ENCODE assay signal across 15 cellular contexts in the genomic region with DNA sequence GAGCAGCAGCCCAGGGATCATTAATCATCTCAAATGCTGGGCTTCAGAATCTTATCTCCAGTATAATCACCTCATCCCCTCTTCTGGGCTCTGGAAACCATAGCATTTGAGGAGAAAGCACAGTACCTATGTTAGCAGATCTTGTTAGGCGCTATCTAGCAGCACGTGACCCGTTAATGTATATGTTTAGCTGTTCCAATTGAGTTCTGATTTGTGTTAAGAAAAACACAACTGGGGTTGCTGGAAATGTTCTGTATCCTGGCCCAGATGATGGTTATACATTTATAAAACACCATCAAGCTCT. TPM values are rescaled to one million over a fixed set of nuclear protein-coding genes. Genes with fewer than 3 reads are reported as not detected.
DNase-seq lines count a peak whose midpoint lies in the region; ATAC-seq and TF ChIP-seq lines count a peak whose summit lies in the region.
"Had no signal": no experiment of that assay in that cellular context is flagged by ENCODE, and none has a peak within 500 bp of the region (broad histone marks: within the 10 kb centered on the region; RNA-seq: fewer than 3 reads in every experiment).

No MANE protein-coding gene starts in this region.

- H3K27me3 ChIP-seq in heart right ventricle, result no peaks in the 10 kb centered on the region
- H3K27me3 ChIP-seq in SK-N-SH (ENCODE audit: insufficient read depth), result no peaks in the 10 kb centered on the region
- no peaks in the 10 kb centered on the region for H3K27me3 ChIP-seq in sigmoid colon

- no peak overlapping the region for H3K4me2 ChIP-seq in SK-N-SH
- H3K4me2 ChIP-seq: A549 had no signal

- H2AFZ ChIP-seq in SK-N-SH (ENCODE audit: low read depth), result no peak overlapping the region

- H3F3A ChIP-seq in SK-N-SH (replicated peaks; ENCODE audit: insufficient read depth), result no peaks in the 10 kb centered on the region

- ATAC-seq in heart right ventricle (no peak), Right ventricle myocardium inferior (no peak)
- ATAC-seq: A549 had no signal

- H3K36me3 ChIP-seq in heart right ventricle (no peaks in the 10 kb centered on the region), SK-N-SH (replicated peaks in 1 of 2; ENCODE audit: control insufficient read depth in 1 of 2, insufficient read depth in 2 of 2, low read length in 1 of 2) (no peaks in the 10 kb centered on the region), sigmoid colon (no peaks in the 10 kb centered on the region)
- H3K36me3 ChIP-seq: HAP-1 had no signal

- POLR2A ChIA-PET in SK-N-SH (lab: Yijun Ruan, JAX), result interaction anchor here (0.9 to 1.5 kb wide), 2 partner anchors 28 to 33 kb away, joined by 3 to 7 read pairs; no protein-coding TSS in a partner anchor

- TF ChIP-seq CTCF in heart right ventricle (IDR thresholded peaks at IDR 0.05) (no peak), SK-N-SH (IDR thresholded peaks at IDR 0.05) (no peak), sigmoid colon (IDR thresholded peaks at IDR 0.05) (no peak)

- TF ChIP-seq POLR2A in sigmoid colon (IDR thresholded peaks at IDR 0.05), result no peak

- intact Hi-C loops in heart right ventricle (cut with DNase I), result no loop called here
- intact Hi-C loops in Right ventricle myocardium inferior (cut with DNase I), result no loop called here
- intact Hi-C loops in sigmoid colon (cut with DNase I), result no loop called here

- no peaks in the 10 kb centered on the region for H3K9me2 ChIP-seq in SK-N-SH

- WGBS in heart right ventricle, 2 donors, result 62 to 63% methylated on average over 3 of the region's 3 CpGs
- 8% methylated on average over 3 of the region's 3 CpGs for WGBS in SK-N-SH (ENCODE audit: low lambda C conversion rate)
- WGBS in sigmoid colon, 2 donors, result 80 to 86% methylated on average over 3 of the region's 3 CpGs

- H4K20me1 ChIP-seq in SK-N-SH (ENCODE audit: insufficient read depth), result no peaks in the 10 kb centered on the region

- H3K27ac ChIP-seq in heart right ventricle (peak overlapping the region in 8 of 10 donors; percentile 40 to 91 (median 85)), SK-N-SH (ENCODE audit: low read depth in 2 of 2, low read length in 1 of 2) (peak overlapping the region in 1 of 2 experiments; percentile 71; a peak in 2 of 4 replicates), sigmoid colon (no peak overlapping the region)
- H3K27ac ChIP-seq: A549 had no signal

- H3K9me3 ChIP-seq in heart right ventricle (no peaks in the 10 kb centered on the region), SK-N-SH (no peaks in the 10 kb centered on the region), sigmoid colon (no peaks in the 10 kb centered on the region)
- H3K9me3 ChIP-seq: A549, HAP-1 had no signal

- no peak overlapping the region for H3K9ac ChIP-seq in SK-N-SH

- CTCF ChIA-PET in SK-N-SH (lab: Yijun Ruan, JAX), result interaction anchor here (0.9 to 1.8 kb wide), 4 partner anchors 8 to 95 kb away, joined by 3 to 6 read pairs (median 4); no protein-coding TSS in a partner anchor

- DNase-seq in heart right ventricle, result no peak
- no peak for DNase-seq in Right ventricle myocardium inferior (ENCODE audit: missing footprints)
- DNase-seq in SK-N-SH, result peak; percentile 77
- peak; percentile 35 for DNase-seq in left kidney (ENCODE audit: low read depth, low spot score)
- DNase-seq in MV-4-11 (lab: John Stamatoyannopoulos, UW), result no peak
- DNase-seq in activated naive CD4-positive, alpha-beta T cell (lab: John Stamatoyannopoulos, UW), result no peak
- DNase-seq in sigmoid colon, result no peak
- DNase-seq: C1 segment of cervical spinal cord, DMS79 treated with DMSO at 0.1 percent for 48 hours, KG1, NCI-H1436, NCI-H2081, SIG-M5 had no signal

- TF ChIP-seq RAD21 in SK-N-SH (IDR thresholded peaks at IDR 0.05; ENCODE audit: low read length), result peak; percentile 28

- H3K4me3 ChIP-seq in heart right ventricle (no peak overlapping the region), SK-N-SH (ENCODE audit: low read depth in 2 of 2, low read length in 1 of 2) (no peak overlapping the region), sigmoid colon (no peak overlapping the region)
- H3K4me3 ChIP-seq: A549, HAP-1 had no signal

- TF ChIP-seq EP300 in SK-N-SH (IDR thresholded peaks at IDR 0.05; ENCODE audit: borderline replicate concordance in 1 of 2, low read depth in 1 of 2, low read length in 1 of 2) (peak in 1 of 2 experiments; percentile 88; a peak in 2 of 4 replicates), sigmoid colon (IDR thresholded peaks at IDR 0.05) (no peak)

- no peaks in the 10 kb centered on the region for H3K79me2 ChIP-seq in SK-N-SH (ENCODE audit: insufficient read depth)

- H3K4me1 ChIP-seq in heart right ventricle (peaks cover 0 to 26% (median 11%) of the 10 kb centered on the region in 9 donors), SK-N-SH (ENCODE audit: control insufficient read depth in 1 of 2, insufficient read depth in 2 of 2, low read depth in 1 of 2, low read length in 1 of 2) (peaks cover 0 to 23% of the 10 kb centered on the region in 2 experiments; a peak in 1 of 4 replicates), sigmoid colon (no peaks in the 10 kb centered on the region)
- H3K4me1 ChIP-seq: A549, HAP-1 had no signal

TF ChIP-seq in SK-N-SH, 30 proteins besides CTCF, POLR2A, EP300 and RAD21:
- no peak for TF ChIP-seq TCF12 (IDR thresholded peaks at IDR 0.05)
- no peak for TF ChIP-seq JUND (IDR thresholded peaks at IDR 0.05)
- TF ChIP-seq USF1 (IDR thresholded peaks at IDR 0.05; ENCODE audit: borderline replicate concordance, low read depth), result peak; percentile 73; the same call in 1 of the 2 replicates
- no peak for TF ChIP-seq YY1 (IDR thresholded peaks at IDR 0.05; ENCODE audit: low read depth)
- peak; percentile 92 for TF ChIP-seq GATA2 (CRISPR knock-in tag; IDR thresholded peaks at IDR 0.05)
- no peak for TF ChIP-seq MAX (IDR thresholded peaks at IDR 0.05; ENCODE audit: low read depth)
- no peak for TF ChIP-seq ELF1 (IDR thresholded peaks at IDR 0.05)
- peak; percentile 7; the same call in 1 of the 2 replicates for TF ChIP-seq SMC3 (IDR thresholded peaks at IDR 0.05; ENCODE audit: low read depth, low read length)
- peak; percentile 16; the same call in 1 of the 2 replicates for TF ChIP-seq RCOR1 (IDR thresholded peaks at IDR 0.05; ENCODE audit: low read length)
- TF ChIP-seq CHD2 (IDR thresholded peaks at IDR 0.05; ENCODE audit: low read length, partially characterized antibody), result peak; percentile 73
- TF ChIP-seq USF2 (IDR thresholded peaks at IDR 0.05; ENCODE audit: borderline replicate concordance, low read depth, low read length), result peak; percentile 63
- no peak for TF ChIP-seq RXRA (IDR thresholded peaks at IDR 0.05; ENCODE audit: borderline replicate concordance, low read depth)
- TF ChIP-seq MXI1 (IDR thresholded peaks at IDR 0.05; ENCODE audit: low read depth, low read length), result peak; percentile 42; the same call in 1 of the 2 replicates

RNA-seq across cellular contexts. Expression of gene DET1, which starts 25.5 kb away (rescaled TPM):
- 10 to 100 TPM in 1 of 10 donors, 1 to 10 TPM in 9; 6.5 to 10.5 (median 8.7) TPM for total RNA-seq in heart right ventricle
- polyA plus RNA-seq in heart right ventricle, result 1 to 10 TPM; 2.9 to 3.4 TPM
- total RNA-seq in Right ventricle myocardium inferior, result 6.5 TPM
- 4.5 and 7.2 TPM in 2 replicates for polyA plus RNA-seq in SK-N-SH (2012; rRNA removed)
- polyA plus RNA-seq in SK-N-SH (2012; cell fraction: cytosol; rRNA removed), result 3.8 and 5.2 TPM in 2 replicates
- polyA plus RNA-seq in SK-N-SH (2012; cell fraction: nucleus; rRNA removed), result 6.2 and 12.4 TPM in 2 replicates
- 10 to 100 TPM in 1 of 4 donors, 1 to 10 TPM in 3; 7.4 to 13.0 (median 8.8) TPM for total RNA-seq in sigmoid colon
- 1 to 10 TPM; 2.4 to 3.6 (median 2.8) TPM for polyA plus RNA-seq in sigmoid colon

RNA-seq across cellular contexts. Expression of gene AEN, which starts 49.2 kb away (rescaled TPM):
- total RNA-seq in heart right ventricle (1 to 10 TPM; 4.0 to 9.5 (median 5.6) TPM), Right ventricle myocardium inferior (12.0 TPM), sigmoid colon (10 to 100 TPM in 2 of 4 donors, 1 to 10 TPM in 2; 5.8 to 18.3 (median 9.4) TPM)
- polyA plus RNA-seq in heart right ventricle (10 to 100 TPM in 1 of 2 donors, 1 to 10 TPM in 1; 3.4 to 13.2 TPM), SK-N-SH (2012; rRNA removed) (46.4 and 65.2 TPM in 2 replicates), sigmoid colon (10 to 100 TPM in 1 of 3 donors, 1 to 10 TPM in 2; 4.2 to 19.7 (median 8.8) TPM)
- 20.2 and 29.7 TPM in 2 replicates for polyA plus RNA-seq in SK-N-SH (2012; cell fraction: cytosol; rRNA removed)
- 119 and 136 TPM in 2 replicates for polyA plus RNA-seq in SK-N-SH (2012; cell fraction: nucleus; rRNA removed)

Comparison
In these comparisons a context has a peak if more than half of its experiments do, and no peak if none do; other contexts are left out.
1. DNase-seq: peak in SK-N-SH (single experiment) and left kidney (single experiment); none in heart right ventricle (0 of 2), Right ventricle myocardium inferior (single experiment), MV-4-11 (single experiment), activated naive CD4-positive, alpha-beta T cell (0 of 4) and sigmoid colon (single experiment).
2. H3K27ac ChIP-seq: peak in heart right ventricle (8 of 10); none in sigmoid colon (0 of 4).